1 cellular context compared by ENCODE assay signal in the genomic region with DNA sequence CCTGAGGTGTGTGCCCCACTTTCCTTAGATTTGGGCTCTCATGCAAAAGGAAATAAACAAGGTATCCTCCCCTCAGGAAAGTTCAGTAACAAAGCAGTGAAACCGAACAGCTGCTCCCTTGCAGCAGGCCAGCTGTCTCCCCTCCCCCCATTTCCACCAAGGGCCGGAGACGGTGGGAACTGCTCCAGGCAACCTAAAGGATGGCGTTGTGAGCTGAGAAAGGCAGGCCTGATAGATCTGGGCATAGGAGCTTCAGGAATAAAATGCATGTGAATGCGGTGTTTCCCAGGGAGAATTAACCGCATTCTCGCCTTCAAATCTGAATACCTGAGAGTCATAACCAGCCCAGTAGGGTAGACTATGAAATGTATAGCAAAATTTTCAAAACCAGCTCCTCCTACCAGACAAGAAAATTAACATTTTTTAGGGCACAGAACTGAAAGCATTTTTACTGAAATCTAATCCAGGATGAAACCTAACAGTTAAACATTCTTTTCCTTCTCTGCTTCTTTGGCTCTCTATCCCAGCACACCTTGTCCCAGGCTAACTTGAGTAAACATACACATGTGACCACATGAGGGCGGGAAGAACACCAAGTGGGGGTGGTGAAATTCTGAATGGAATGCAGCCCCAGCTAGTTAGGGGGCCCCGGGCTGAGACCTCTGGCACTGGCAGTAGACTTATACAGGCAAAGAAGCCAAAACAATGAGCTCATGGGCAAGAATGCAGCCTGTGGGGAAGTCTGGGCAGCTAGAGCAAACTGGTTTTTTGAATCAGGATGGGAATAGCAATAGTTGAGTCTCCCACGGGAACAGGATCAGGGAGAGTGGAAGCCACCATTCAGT.
TF ChIP-seq lines count a peak whose summit lies in the region.

No MANE protein-coding gene starts in this region.

TF ChIP-seq in GM23338, 12 proteins besides CTCF, POLR2A, EP300 and RAD21 (continued from another document):
- TF ChIP-seq, protein P1, sequence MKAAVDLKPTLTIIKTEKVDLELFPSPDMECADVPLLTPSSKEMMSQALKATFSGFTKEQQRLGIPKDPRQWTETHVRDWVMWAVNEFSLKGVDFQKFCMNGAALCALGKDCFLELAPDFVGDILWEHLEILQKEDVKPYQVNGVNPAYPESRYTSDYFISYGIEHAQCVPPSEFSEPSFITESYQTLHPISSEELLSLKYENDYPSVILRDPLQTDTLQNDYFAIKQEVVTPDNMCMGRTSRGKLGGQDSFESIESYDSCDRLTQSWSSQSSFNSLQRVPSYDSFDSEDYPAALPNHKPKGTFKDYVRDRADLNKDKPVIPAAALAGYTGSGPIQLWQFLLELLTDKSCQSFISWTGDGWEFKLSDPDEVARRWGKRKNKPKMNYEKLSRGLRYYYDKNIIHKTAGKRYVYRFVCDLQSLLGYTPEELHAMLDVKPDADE (IDR thresholded peaks at IDR 0.05): peak; percentile 53; the same call in 1 of the 2 replicates
- TF ChIP-seq NANOG (IDR thresholded peaks at IDR 0.05; ENCODE audit: borderline replicate concordance): 0 out of 2 replicates have a peak, but pooled peaks have one; percentile 8
- TF ChIP-seq, protein P2, sequence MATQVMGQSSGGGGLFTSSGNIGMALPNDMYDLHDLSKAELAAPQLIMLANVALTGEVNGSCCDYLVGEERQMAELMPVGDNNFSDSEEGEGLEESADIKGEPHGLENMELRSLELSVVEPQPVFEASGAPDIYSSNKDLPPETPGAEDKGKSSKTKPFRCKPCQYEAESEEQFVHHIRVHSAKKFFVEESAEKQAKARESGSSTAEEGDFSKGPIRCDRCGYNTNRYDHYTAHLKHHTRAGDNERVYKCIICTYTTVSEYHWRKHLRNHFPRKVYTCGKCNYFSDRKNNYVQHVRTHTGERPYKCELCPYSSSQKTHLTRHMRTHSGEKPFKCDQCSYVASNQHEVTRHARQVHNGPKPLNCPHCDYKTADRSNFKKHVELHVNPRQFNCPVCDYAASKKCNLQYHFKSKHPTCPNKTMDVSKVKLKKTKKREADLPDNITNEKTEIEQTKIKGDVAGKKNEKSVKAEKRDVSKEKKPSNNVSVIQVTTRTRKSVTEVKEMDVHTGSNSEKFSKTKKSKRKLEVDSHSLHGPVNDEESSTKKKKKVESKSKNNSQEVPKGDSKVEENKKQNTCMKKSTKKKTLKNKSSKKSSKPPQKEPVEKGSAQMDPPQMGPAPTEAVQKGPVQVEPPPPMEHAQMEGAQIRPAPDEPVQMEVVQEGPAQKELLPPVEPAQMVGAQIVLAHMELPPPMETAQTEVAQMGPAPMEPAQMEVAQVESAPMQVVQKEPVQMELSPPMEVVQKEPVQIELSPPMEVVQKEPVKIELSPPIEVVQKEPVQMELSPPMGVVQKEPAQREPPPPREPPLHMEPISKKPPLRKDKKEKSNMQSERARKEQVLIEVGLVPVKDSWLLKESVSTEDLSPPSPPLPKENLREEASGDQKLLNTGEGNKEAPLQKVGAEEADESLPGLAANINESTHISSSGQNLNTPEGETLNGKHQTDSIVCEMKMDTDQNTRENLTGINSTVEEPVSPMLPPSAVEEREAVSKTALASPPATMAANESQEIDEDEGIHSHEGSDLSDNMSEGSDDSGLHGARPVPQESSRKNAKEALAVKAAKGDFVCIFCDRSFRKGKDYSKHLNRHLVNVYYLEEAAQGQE (IDR thresholded peaks at IDR 0.05; ENCODE audit: unreplicated experiment): peak; percentile 20
